16 cellular contexts compared by ENCODE assay signal in the genomic region with DNA sequence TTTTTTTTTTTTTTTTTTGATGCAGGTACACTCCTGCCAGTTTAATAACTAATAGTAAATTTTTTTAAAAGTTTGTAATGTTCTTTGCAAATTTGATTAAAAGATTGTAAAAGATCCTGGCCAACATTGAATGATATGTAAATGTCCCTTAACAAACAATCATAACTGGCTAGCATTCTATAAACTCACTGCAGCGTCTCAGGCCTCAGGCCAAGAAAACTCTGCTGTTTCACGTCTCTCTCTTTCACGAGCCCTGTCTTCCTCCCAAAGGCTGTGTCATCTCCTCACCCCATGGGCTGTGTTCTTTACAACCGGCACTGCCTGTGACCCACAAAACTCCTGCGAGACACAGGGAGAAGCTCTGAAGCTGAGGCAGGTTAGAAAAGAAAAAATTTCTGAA.
DNase-seq lines count a peak whose midpoint lies in the region; ATAC-seq and TF ChIP-seq lines count a peak whose summit lies in the region.
"Had no signal": no experiment of that assay in that cellular context is flagged by ENCODE, and none has a peak within 500 bp of the region (broad histone marks: within the 10 kb centered on the region; RNA-seq: fewer than 3 reads in every experiment).

No MANE protein-coding gene starts in this region.

- no CpG with 5 or more reads among the region's 5 CpGs for WGBS in trophoblast cell (ENCODE audit: extremely low coverage, insufficient coverage, insufficient read length)

- peaks cover 51% of the 10 kb centered on the region for H3K79me1 ChIP-seq in trophoblast cell (ENCODE audit: low read length)

- DNase-seq in cardiac septum (ENCODE audit: low spot score) (peak; percentile 36), Right ventricle myocardium inferior (ENCODE audit: missing footprints) (no peak), islet precursor cell (peak; percentile 48), trophoblast cell (no peak), GM13977 (ENCODE audit: low spot score) (no peak)
- DNase-seq: 8988T; AML-193; CD4-positive, CD25-positive, alpha-beta regulatory T cell; DMS53; GM23248 had no signal

- H4K8ac ChIP-seq in trophoblast cell (ENCODE audit: low read depth, low read length): peak overlapping the region; percentile 31

- intact Hi-C loops in cardiac septum (cut with DNase I): no loop called here
- intact Hi-C loops in Right ventricle myocardium inferior (cut with DNase I): no loop called here

- H3K9me3 ChIP-seq in trophoblast cell (ENCODE audit: insufficient read depth, low read depth, low read length): peaks cover 2% of the 10 kb centered on the region

- peaks cover 7% of the 10 kb centered on the region for H3K79me2 ChIP-seq in trophoblast cell (ENCODE audit: control insufficient read depth, insufficient read depth, low read length, poor library complexity)

- no peaks in the 10 kb centered on the region for H3K36me3 ChIP-seq in trophoblast cell (ENCODE audit: control insufficient read depth in 1 of 2, insufficient read depth in 2 of 2, low read length in 2 of 2)
- H3K36me3 ChIP-seq: BLaER1 had no signal

- H2BK5ac ChIP-seq in trophoblast cell (ENCODE audit: low read depth, low read length, poor library complexity): peak overlapping the region; percentile 10

- H2AFZ ChIP-seq in trophoblast cell (ENCODE audit: insufficient read depth, low read length, poor library complexity): no peak overlapping the region
- H2AFZ ChIP-seq: GM23248 had no signal

- no peak overlapping the region for H3K4me3 ChIP-seq in trophoblast cell (ENCODE audit: low read depth, low read length)
- H3K4me3 ChIP-seq: BLaER1, GM23248 had no signal

- H4K91ac ChIP-seq in trophoblast cell (ENCODE audit: low read depth, low read length): peak overlapping the region; percentile 87

- peak overlapping the region; percentile 12 for H3K18ac ChIP-seq in trophoblast cell (ENCODE audit: low read length)

- H3K4me2 ChIP-seq in trophoblast cell (ENCODE audit: low read length): no peak overlapping the region
- H3K4me2 ChIP-seq: BLaER1 had no signal

- no peak overlapping the region for H3K9ac ChIP-seq in trophoblast cell (ENCODE audit: low read length)
- H3K9ac ChIP-seq: BLaER1, GM23248 had no signal

- peaks cover 14 to 31% of the 10 kb centered on the region in 2 experiments for H3K4me1 ChIP-seq in trophoblast cell (ENCODE audit: control insufficient read depth in 1 of 2, insufficient read depth in 2 of 2, low read length in 2 of 2)
- H3K4me1 ChIP-seq: BLaER1 had no signal

- no peak overlapping the region for H3K23ac ChIP-seq in trophoblast cell (ENCODE audit: low read length)

- peak overlapping the region; percentile 50 for H2BK120ac ChIP-seq in trophoblast cell (ENCODE audit: insufficient read depth, low read length, poor library complexity)

- TF ChIP-seq CTCF in GM13977 (IDR thresholded peaks at IDR 0.05; ENCODE audit: extremely low read depth, insufficient read depth, missing control alignments): no peak

- no peaks in the 10 kb centered on the region for H3K27me3 ChIP-seq in trophoblast cell (ENCODE audit: insufficient read depth, low read length)
- H3K27me3 ChIP-seq: BLaER1 had no signal

- peak overlapping the region; percentile 58 for H2BK12ac ChIP-seq in trophoblast cell (ENCODE audit: low read length)

- no peak overlapping the region for H3K4ac ChIP-seq in trophoblast cell (ENCODE audit: low read depth, low read length)

- no peak overlapping the region for H4K12ac ChIP-seq in trophoblast cell (ENCODE audit: low read depth, low read length)

- in situ Hi-C loops in GM13977 (cut with MboI; ENCODE audit: low pct_unique_long_range_greater_than_20kb, low sequenced_read_pairs, unreplicated experiment): no loop called here

- peak overlapping the region; percentile 6 for H3K27ac ChIP-seq in trophoblast cell (ENCODE audit: low read depth, low read length)
- H3K27ac ChIP-seq: BLaER1, GM23248 had no signal

- no peak for ATAC-seq in Right ventricle myocardium inferior
- no peak for ATAC-seq in HG03442 (IDR thresholded peaks at IDR 0.05; ENCODE audit: unreplicated experiment)
- ATAC-seq in HG03097 (IDR thresholded peaks at IDR 0.05; ENCODE audit: low FRiP score, unreplicated experiment): no peak
- ATAC-seq in HG02840 (IDR thresholded peaks at IDR 0.05; ENCODE audit: low FRiP score, unreplicated experiment): no peak
- ATAC-seq: HCT116, HepG2 had no signal

- H2AK5ac ChIP-seq in trophoblast cell (ENCODE audit: low read length): peak overlapping the region; percentile 12

- H3K14ac ChIP-seq in trophoblast cell (ENCODE audit: low read length): peak overlapping the region; percentile 15

Comparison
In these comparisons a context has a peak if more than half of its experiments do, and no peak if none do; other contexts are left out.
1. DNase-seq: peak in cardiac septum (single experiment) and islet precursor cell (single experiment); none in Right ventricle myocardium inferior (single experiment), trophoblast cell (0 of 2) and GM13977 (single experiment).